ENCODE assay signal across 1 cellular context in the genomic region with DNA sequence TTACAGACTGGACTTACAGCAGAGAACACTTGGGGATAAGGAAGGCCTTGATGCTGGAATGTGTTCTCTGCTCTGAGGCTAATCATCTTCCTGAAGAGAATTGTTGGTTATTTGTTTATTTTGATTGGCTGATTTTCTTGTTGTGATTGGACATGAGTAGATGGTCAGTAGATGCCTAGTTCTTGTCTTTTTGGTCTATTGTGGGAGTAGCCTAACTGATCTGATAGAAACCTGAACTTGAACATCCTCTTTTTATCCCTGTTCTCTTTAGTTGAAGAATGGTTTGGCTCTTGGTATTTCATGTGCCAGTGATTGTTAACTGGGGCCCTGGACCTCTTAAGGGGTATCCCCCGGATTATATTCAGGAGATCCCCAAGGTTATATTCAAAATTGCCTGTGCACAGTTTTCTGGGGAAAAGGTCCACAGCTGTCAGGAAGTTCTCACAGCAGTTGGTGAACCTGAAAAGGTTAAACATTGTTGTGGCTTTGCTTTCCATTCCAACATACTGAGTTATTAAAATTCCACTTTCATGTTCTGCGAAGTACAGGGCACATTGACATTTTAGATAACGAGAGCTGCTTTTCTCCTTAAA.
TF ChIP-seq lines count a peak whose summit lies in the region.

No MANE protein-coding gene starts in this region.

TF ChIP-seq in A549, 52 proteins besides CTCF, POLR2A, EP300 and RAD21 (continued from another document):
- TF ChIP-seq, protein P1, sequence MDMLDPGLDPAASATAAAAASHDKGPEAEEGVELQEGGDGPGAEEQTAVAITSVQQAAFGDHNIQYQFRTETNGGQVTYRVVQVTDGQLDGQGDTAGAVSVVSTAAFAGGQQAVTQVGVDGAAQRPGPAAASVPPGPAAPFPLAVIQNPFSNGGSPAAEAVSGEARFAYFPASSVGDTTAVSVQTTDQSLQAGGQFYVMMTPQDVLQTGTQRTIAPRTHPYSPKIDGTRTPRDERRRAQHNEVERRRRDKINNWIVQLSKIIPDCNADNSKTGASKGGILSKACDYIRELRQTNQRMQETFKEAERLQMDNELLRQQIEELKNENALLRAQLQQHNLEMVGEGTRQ (IDR thresholded peaks at IDR 0.05), result no peak
- TF ChIP-seq CHD4 (IDR thresholded peaks at IDR 0.05; ENCODE audit: borderline replicate concordance) (no peak), KDM1A (IDR thresholded peaks at IDR 0.05; ENCODE audit: low read depth) (no peak), HMGXB4 (CRISPR knock-in tag; IDR thresholded peaks at IDR 0.05; ENCODE audit: borderline replicate concordance) (no peak), HOXB13 (CRISPR knock-in tag; IDR thresholded peaks at IDR 0.05; ENCODE audit: low read depth) (no peak), TFCP2L1 (CRISPR knock-in tag; IDR thresholded peaks at IDR 0.05) (no peak), E2F6 (IDR thresholded peaks at IDR 0.05; ENCODE audit: borderline replicate concordance, low read depth) (no peak), EHMT2 (IDR thresholded peaks at IDR 0.05; ENCODE audit: low read depth) (no peak)
